In genomic region chrX:113741744-113742143, GRCh38 we compare ENCODE assay signal across 9 cellular contexts.
DNase-seq lines count a peak whose midpoint lies in the region; ATAC-seq and TF ChIP-seq lines count a peak whose summit lies in the region.
"Had no signal": no experiment of that assay in that cellular context is flagged by ENCODE, and none has a peak within 500 bp of the region (broad histone marks: within the 10 kb centered on the region; RNA-seq: fewer than 3 reads in every experiment).

No MANE protein-coding gene starts in this region.

- H3K27ac ChIP-seq in brain microvascular endothelial cell, result no peak overlapping the region

- H3K4me1 Mint-ChIP-seq in progenitor cell of endocrine pancreas (ENCODE audit: low read depth), result no peaks in the 10 kb centered on the region
- H3K4me1 Mint-ChIP-seq in natural killer cell treated with Interleukin-12 subunit alpha and Interleukin-12 subunit beta and Interleukin-15 and Interleukin-18, amount 100 ng/mL, for 72 hours (ENCODE audit: low read depth in 2 of 2), result no peaks in the 10 kb centered on the region

- H3K9me3 ChIP-seq in Loucy (ENCODE audit: insufficient read depth, low read depth, low read length), result no peaks in the 10 kb centered on the region

- no peaks in the 10 kb centered on the region for H3K27me3 Mint-ChIP-seq in progenitor cell of endocrine pancreas
- H3K27me3 Mint-ChIP-seq in natural killer cell treated with Interleukin-12 subunit alpha and Interleukin-12 subunit beta and Interleukin-15 and Interleukin-18, amount 100 ng/mL, for 72 hours, result peaks cover 0 to 3% of the 10 kb centered on the region in 2 donors
- H3K27me3 Mint-ChIP-seq: naive B cell had no signal

- H3K36me3 Mint-ChIP-seq in progenitor cell of endocrine pancreas (ENCODE audit: insufficient read depth), result no peaks in the 10 kb centered on the region
- H3K36me3 Mint-ChIP-seq in natural killer cell treated with Interleukin-12 subunit alpha and Interleukin-12 subunit beta and Interleukin-15 and Interleukin-18, amount 100 ng/mL, for 72 hours, result no peaks in the 10 kb centered on the region

- in situ Hi-C loops in brain microvascular endothelial cell (cut with HindIII; ENCODE audit: low pct_ligation_motif_present, low sequenced_read_pairs), result no loop called here

- no peak for ATAC-seq in natural killer cell treated with Interleukin-12 subunit alpha and Interleukin-12 subunit beta and Interleukin-15 and Interleukin-18, amount 100 ng/mL, for 72 hours
- ATAC-seq in HG02610 (IDR thresholded peaks at IDR 0.05; ENCODE audit: unreplicated experiment), result no peak

- H3K79me2 ChIP-seq in Loucy (ENCODE audit: insufficient read depth, low read length), result no peaks in the 10 kb centered on the region

- no peak overlapping the region for H3K4me3 ChIP-seq in Loucy (ENCODE audit: low read length, poor library complexity, severe bottlenecking)
- H3K4me3 ChIP-seq in brain microvascular endothelial cell (ENCODE audit: low read depth, low read length), result no peak overlapping the region

- H3K27ac Mint-ChIP-seq in progenitor cell of endocrine pancreas, result no peak overlapping the region
- H3K27ac Mint-ChIP-seq in natural killer cell treated with Interleukin-12 subunit alpha and Interleukin-12 subunit beta and Interleukin-15 and Interleukin-18, amount 100 ng/mL, for 72 hours, result no peak overlapping the region

- H3K9ac ChIP-seq in Loucy (ENCODE audit: low read depth, low read length, poor library complexity, severe bottlenecking), result no peak overlapping the region

- no peak overlapping the region for H2AFZ ChIP-seq in Loucy (ENCODE audit: low read length)

- H3K4me3 Mint-ChIP-seq in progenitor cell of endocrine pancreas (ENCODE audit: low read depth), result no peak overlapping the region
- H3K4me3 Mint-ChIP-seq in natural killer cell treated with Interleukin-12 subunit alpha and Interleukin-12 subunit beta and Interleukin-15 and Interleukin-18, amount 100 ng/mL, for 72 hours, result no peak overlapping the region

- H3K27me3 ChIP-seq in Loucy (ENCODE audit: insufficient read depth, low read length, poor library complexity, severe bottlenecking) (no peaks in the 10 kb centered on the region), brain microvascular endothelial cell (replicated peaks) (no peaks in the 10 kb centered on the region)

- H3K4me2 ChIP-seq in Loucy (ENCODE audit: low read depth, low read length, poor library complexity, severe bottlenecking), result no peak overlapping the region

- no peaks in the 10 kb centered on the region for H3K9me2 ChIP-seq in Loucy (replicated peaks; ENCODE audit: low read depth, low read length)

- peak; percentile 63 for TF ChIP-seq CTCF in Loucy (conservative IDR thresholded peaks at IDR 0.05; ENCODE audit: low read length)
- TF ChIP-seq CTCF in brain microvascular endothelial cell (IDR thresholded peaks at IDR 0.05; ENCODE audit: low read depth, low read length, missing control alignments), result peak; percentile 9
- peak; percentile 64 for TF ChIP-seq CTCF in progenitor cell of endocrine pancreas (IDR thresholded peaks at IDR 0.05; ENCODE audit: unreplicated experiment)

- H3K9me3 Mint-ChIP-seq in progenitor cell of endocrine pancreas (ENCODE audit: low read depth), result no peaks in the 10 kb centered on the region
- no peaks in the 10 kb centered on the region for H3K9me3 Mint-ChIP-seq in natural killer cell treated with Interleukin-12 subunit alpha and Interleukin-12 subunit beta and Interleukin-15 and Interleukin-18, amount 100 ng/mL, for 72 hours

- no peaks in the 10 kb centered on the region for H4K20me1 ChIP-seq in Loucy (ENCODE audit: insufficient read depth, low read length, poor library complexity, severe bottlenecking)

- H3K4me1 ChIP-seq in Loucy (ENCODE audit: insufficient read depth, low read length, poor library complexity, severe bottlenecking), result no peaks in the 10 kb centered on the region

- no peaks in the 10 kb centered on the region for H3F3A ChIP-seq in Loucy (ENCODE audit: low read depth)

- H3K36me3 ChIP-seq in Loucy (ENCODE audit: insufficient read depth, low read length) (no peaks in the 10 kb centered on the region), brain microvascular endothelial cell (replicated peaks) (no peaks in the 10 kb centered on the region)

- peak; percentile 17 for DNase-seq in DMS 273 (lab: John Stamatoyannopoulos, UW; ENCODE audit: unreplicated experiment)
- no peak for DNase-seq in DMS 273 treated with DMSO at 0.1 percent for 48 hours (lab: John Stamatoyannopoulos, UW)
- no peak for DNase-seq in brain microvascular endothelial cell
- DNase-seq in progenitor cell of endocrine pancreas (ENCODE audit: low spot score, unreplicated experiment), result no peak
- no peak for DNase-seq in natural killer cell treated with Interleukin-12 subunit alpha and Interleukin-12 subunit beta and Interleukin-15 and Interleukin-18, amount 100 ng/mL, for 72 hours (ENCODE audit: low spot score)
- DNase-seq in 8988T, result no peak
- DNase-seq: naive B cell had no signal

Comparison
In these comparisons a context has a peak if more than half of its experiments do, and no peak if none do; other contexts are left out.
1. CTCF ChIP-seq: peak in every context shown above with its lines; median percentile 64 in progenitor cell of endocrine pancreas; 63 in Loucy; 9 in brain microvascular endothelial cell.